22 cellular contexts compared by ENCODE assay signal in genomic region chr21:14913576-14914146, GRCh38.
"Had no signal": no experiment of that assay in that cellular context is flagged by ENCODE, and none has a peak within 500 bp of the region (broad histone marks: within the 10 kb centered on the region; RNA-seq: fewer than 3 reads in every experiment).

No MANE protein-coding gene starts in this region.

- H3K9me3 ChIP-seq: tibial artery, uterus had no signal

- H3K27ac ChIP-seq: tibial artery, uterus, WERI-Rb-1 had no signal

- H3K9me3 Mint-ChIP-seq: activated CD4-positive, alpha-beta T cell treated with anti-CD3 and anti-CD28 coated beads, Interleukin-2, amount 10 ng/mL, durations not matched to agents 7 days and 5 days; activated CD8-positive, alpha-beta T cell treated with anti-CD3 and anti-CD28 coated beads for 36 hours; activated T-helper 1 cell treated with anti-CD3 and anti-CD28 coated beads, Interleukin-12 subunit alpha, Interleukin-12 subunit beta, Interleukin-2, Interleukin-4 antibody, amounts not matched to agents 30 ng/mL and 10 ng/mL and 1 ng/mL, durations not matched to agents 14 hours and 24 hours and 36 hours; naive thymus-derived CD4-positive, alpha-beta T cell; T-helper 2 cell treated with Interferon-gamma antibody and Interleukin-4, amounts not matched to agents 5 μg/mL and 100 μg/mL, for 36 hours had no signal

- H3K4me3 ChIP-seq: lung, tibial artery, uterus had no signal

- H3K27me3 Mint-ChIP-seq: activated CD4-positive, alpha-beta T cell treated with anti-CD3 and anti-CD28 coated beads, Interleukin-2, amount 10 ng/mL, durations not matched to agents 7 days and 5 days; activated CD8-positive, alpha-beta T cell treated with anti-CD3 and anti-CD28 coated beads for 36 hours; progenitor cell of endocrine pancreas; stimulated activated naive CD8-positive, alpha-beta T cell treated with anti-CD3 and anti-CD28 coated beads, Interleukin-15, amount 100 ng/mL, for 72 hours had no signal

- ATAC-seq: activated CD8-positive, alpha-beta memory T cell treated with anti-CD3 and anti-CD28 coated beads, Interleukin-2, amount 10 ng/mL, durations not matched to agents 7 days and 5 days; activated CD8-positive, alpha-beta T cell treated with anti-CD3 and anti-CD28 coated beads for 36 hours; esophagus mucosa; left lobe of liver; naive thymus-derived CD4-positive, alpha-beta T cell; stimulated activated effector memory CD8-positive, alpha-beta T cell treated with anti-CD3 and anti-CD28 coated beads, Interleukin-12 subunit alpha, Interleukin-12 subunit beta, amount 100 ng/mL, for 72 hours; stimulated activated naive CD8-positive, alpha-beta T cell treated with anti-CD3 and anti-CD28 coated beads, Interleukin-15, amount 100 ng/mL, for 72 hours had no signal

- H3K27ac Mint-ChIP-seq: activated CD4-positive, alpha-beta T cell treated with anti-CD3 and anti-CD28 coated beads, Interleukin-2, amount 10 ng/mL, durations not matched to agents 7 days and 5 days; activated CD8-positive, alpha-beta memory T cell treated with anti-CD3 and anti-CD28 coated beads, Interleukin-2, amount 10 ng/mL, durations not matched to agents 7 days and 5 days; activated CD8-positive, alpha-beta T cell treated with anti-CD3 and anti-CD28 coated beads for 36 hours; activated T-helper 1 cell treated with anti-CD3 and anti-CD28 coated beads, Interleukin-12 subunit alpha, Interleukin-12 subunit beta, Interleukin-2, Interleukin-4 antibody, amounts not matched to agents 30 ng/mL and 10 ng/mL and 1 ng/mL, durations not matched to agents 14 hours and 24 hours and 36 hours; naive thymus-derived CD4-positive, alpha-beta T cell; progenitor cell of endocrine pancreas; stimulated activated effector memory CD8-positive, alpha-beta T cell treated with anti-CD3 and anti-CD28 coated beads, Interleukin-12 subunit alpha, Interleukin-12 subunit beta, amount 100 ng/mL, for 72 hours; stimulated activated naive CD8-positive, alpha-beta T cell treated with anti-CD3 and anti-CD28 coated beads, Interleukin-15, amount 100 ng/mL, for 72 hours; T-helper 2 cell treated with Interferon-gamma antibody and Interleukin-4, amounts not matched to agents 5 μg/mL and 100 μg/mL, for 36 hours had no signal

- H3K4me3 Mint-ChIP-seq: activated CD4-positive, alpha-beta T cell treated with anti-CD3 and anti-CD28 coated beads, Interleukin-2, amount 10 ng/mL, durations not matched to agents 7 days and 5 days; activated CD8-positive, alpha-beta memory T cell treated with anti-CD3 and anti-CD28 coated beads, Interleukin-2, amount 10 ng/mL, durations not matched to agents 7 days and 5 days; activated CD8-positive, alpha-beta T cell treated with anti-CD3 and anti-CD28 coated beads for 36 hours; activated T-helper 1 cell treated with anti-CD3 and anti-CD28 coated beads, Interleukin-12 subunit alpha, Interleukin-12 subunit beta, Interleukin-2, Interleukin-4 antibody, amounts not matched to agents 30 ng/mL and 10 ng/mL and 1 ng/mL, durations not matched to agents 14 hours and 24 hours and 36 hours; naive thymus-derived CD4-positive, alpha-beta T cell; stimulated activated effector memory CD8-positive, alpha-beta T cell treated with anti-CD3 and anti-CD28 coated beads, Interleukin-12 subunit alpha, Interleukin-12 subunit beta, amount 100 ng/mL, for 72 hours; stimulated activated naive CD8-positive, alpha-beta T cell treated with anti-CD3 and anti-CD28 coated beads, Interleukin-15, amount 100 ng/mL, for 72 hours; T-helper 2 cell treated with Interferon-gamma antibody and Interleukin-4, amounts not matched to agents 5 μg/mL and 100 μg/mL, for 36 hours had no signal

- H3K4me1 Mint-ChIP-seq: activated CD4-positive, alpha-beta T cell treated with anti-CD3 and anti-CD28 coated beads, Interleukin-2, amount 10 ng/mL, durations not matched to agents 7 days and 5 days; activated CD8-positive, alpha-beta memory T cell treated with anti-CD3 and anti-CD28 coated beads, Interleukin-2, amount 10 ng/mL, durations not matched to agents 7 days and 5 days; naive thymus-derived CD4-positive, alpha-beta T cell; stimulated activated effector memory CD8-positive, alpha-beta T cell treated with anti-CD3 and anti-CD28 coated beads, Interleukin-12 subunit alpha, Interleukin-12 subunit beta, amount 100 ng/mL, for 72 hours; stimulated activated naive CD8-positive, alpha-beta T cell treated with anti-CD3 and anti-CD28 coated beads, Interleukin-15, amount 100 ng/mL, for 72 hours had no signal

- H3K36me3 Mint-ChIP-seq: activated CD8-positive, alpha-beta memory T cell treated with anti-CD3 and anti-CD28 coated beads, Interleukin-2, amount 10 ng/mL, durations not matched to agents 7 days and 5 days; naive thymus-derived CD4-positive, alpha-beta T cell; stimulated activated effector memory CD8-positive, alpha-beta T cell treated with anti-CD3 and anti-CD28 coated beads, Interleukin-12 subunit alpha, Interleukin-12 subunit beta, amount 100 ng/mL, for 72 hours had no signal

- H3K4me1 ChIP-seq: tibial artery, uterus had no signal

- H3K36me3 ChIP-seq: tibial artery, uterus, WERI-Rb-1 had no signal

- DNase-seq: activated CD4-positive, alpha-beta T cell treated with anti-CD3 and anti-CD28 coated beads, Interleukin-2, amount 10 ng/mL, durations not matched to agents 7 days and 5 days; activated CD4-positive, CD25-positive, alpha-beta regulatory T cell treated with anti-CD3 and anti-CD28 coated beads, Interleukin-2, amount 50 U/mL, for 72 hours; activated CD8-positive, alpha-beta memory T cell treated with anti-CD3 and anti-CD28 coated beads, Interleukin-2, amount 10 ng/mL, durations not matched to agents 7 days and 5 days; activated CD8-positive, alpha-beta T cell treated with anti-CD3 and anti-CD28 coated beads for 36 hours; activated gamma-delta T cell; activated naive CD4-positive, alpha-beta T cell treated with anti-CD3 and anti-CD28 coated beads, Interleukin-2, amount 50 U/mL, for 16 hours; activated T-cell treated with anti-CD3 and anti-CD28 coated beads for 4 hours; central memory CD4-positive, alpha-beta T cell; effector memory CD4-positive, alpha-beta T cell; foreskin melanocyte; naive thymus-derived CD4-positive, alpha-beta T cell; stimulated activated naive CD8-positive, alpha-beta T cell treated with anti-CD3 and anti-CD28 coated beads, Interleukin-15, amount 100 ng/mL, for 72 hours; tibial artery; uterus; WERI-Rb-1 had no signal

- H3K27me3 ChIP-seq: tibial artery, uterus had no signal
